Comparison of ENCODE assay signal across 9 cellular contexts in the genomic region with DNA sequence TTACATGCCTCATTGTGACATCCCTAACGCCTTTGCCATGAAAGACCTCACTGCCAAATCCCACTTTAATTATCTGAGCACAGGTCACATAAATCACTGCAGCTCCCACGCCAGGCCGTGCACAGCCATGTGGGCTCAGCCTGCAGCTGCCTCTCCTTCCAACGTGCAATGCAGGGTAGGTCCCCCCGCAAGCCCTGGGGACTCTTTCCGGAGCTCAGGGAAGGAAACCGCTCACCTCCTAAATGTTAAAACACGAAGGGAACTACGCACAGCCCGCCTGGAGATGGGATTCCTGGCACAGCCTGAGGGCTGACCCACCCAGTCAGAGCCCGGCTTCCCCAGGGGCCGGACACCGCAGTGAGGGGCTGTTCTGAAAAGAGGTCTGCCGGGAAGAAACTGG.
DNase-seq lines count a peak whose midpoint lies in the region; ATAC-seq and TF ChIP-seq lines count a peak whose summit lies in the region.
"Had no signal": no experiment of that assay in that cellular context is flagged by ENCODE, and none has a peak within 500 bp of the region (broad histone marks: within the 10 kb centered on the region; RNA-seq: fewer than 3 reads in every experiment).

No MANE protein-coding gene starts in this region.

- H3K4me3 ChIP-seq in AG10803 (ENCODE audit: low read length) (no peak overlapping the region), HUES48 (ENCODE audit: low read depth, low read length) (no peak overlapping the region)

- H3K27ac ChIP-seq in HUES48 (ENCODE audit: low read depth, low read length) = peak overlapping the region; percentile 4

- H3K4me1 Mint-ChIP-seq in brain (peaks cover 95% of the 10 kb centered on the region), nephron progenitor cell (peaks cover 95% of the 10 kb centered on the region)

- H3K36me3 ChIP-seq in HUES48 (ENCODE audit: control insufficient read depth, insufficient read depth, low read length) = no peaks in the 10 kb centered on the region

- TF ChIP-seq CTCF in AG10803 (conservative IDR thresholded peaks at IDR 0.05; ENCODE audit: low read length) (no peak), brain (conservative IDR thresholded peaks at IDR 0.05) (no peak), nephron progenitor cell (IDR thresholded peaks at IDR 0.05) (no peak)

- peaks cover 4% of the 10 kb centered on the region; the same call in 1 of the 2 replicates for H3K4me1 ChIP-seq in HUES48 (ENCODE audit: control insufficient read depth, insufficient read depth, low read length)

- H3K4me3 Mint-ChIP-seq in brain (peak overlapping the region in 4 of 5 experiments; percentile 7 to 47 (median 40)), nephron progenitor cell (peak overlapping the region; percentile 40)

- peak overlapping the region; percentile 78 to 98 (median 92) for H3K27ac Mint-ChIP-seq in brain
- peak overlapping the region; percentile 97 for H3K27ac Mint-ChIP-seq in nephron progenitor cell

- no peaks in the 10 kb centered on the region for H3K9me3 Mint-ChIP-seq in brain
- H3K9me3 Mint-ChIP-seq in nephron progenitor cell = no peaks in the 10 kb centered on the region

- H3K36me3 Mint-ChIP-seq in brain = no peaks in the 10 kb centered on the region
- peaks cover 6% of the 10 kb centered on the region for H3K36me3 Mint-ChIP-seq in nephron progenitor cell (ENCODE audit: low read depth)

- no peaks in the 10 kb centered on the region for H3K27me3 ChIP-seq in HUES48 (ENCODE audit: control insufficient read depth, insufficient read depth, low read length)

- DNase-seq in AG10803 (ENCODE audit: low read depth) (peak; percentile 66), nephron progenitor cell (peak; percentile 57), epidermal melanocyte (ENCODE audit: insufficient read length, low spot score) (no peak), NCI-H1417 (lab: John Stamatoyannopoulos, UW) (no peak)
- DNase-seq: NCI-H774 had no signal

- H3K27me3 Mint-ChIP-seq in brain (no peaks in the 10 kb centered on the region), nephron progenitor cell (ENCODE audit: low read depth, poor library complexity) (peaks cover 8% of the 10 kb centered on the region)

- no peak overlapping the region for H3K9ac ChIP-seq in HUES48 (ENCODE audit: low read depth, low read length)

- ATAC-seq in GM18858 (IDR thresholded peaks at IDR 0.05; ENCODE audit: unreplicated experiment) = no peak
- ATAC-seq in GM21526 (IDR thresholded peaks at IDR 0.05; ENCODE audit: low FRiP score, unreplicated experiment) = no peak

- no peaks in the 10 kb centered on the region for H3K9me3 ChIP-seq in HUES48 (ENCODE audit: control insufficient read depth, insufficient read depth, low read length)

Comparison
In these comparisons a context has a peak if more than half of its experiments do, and no peak if none do; other contexts are left out.
1. DNase-seq: peak in AG10803 (single experiment) and nephron progenitor cell (single experiment); none in epidermal melanocyte (single experiment) and NCI-H1417 (0 of 3).